32 cellular contexts compared by ENCODE assay signal in the genomic region with DNA sequence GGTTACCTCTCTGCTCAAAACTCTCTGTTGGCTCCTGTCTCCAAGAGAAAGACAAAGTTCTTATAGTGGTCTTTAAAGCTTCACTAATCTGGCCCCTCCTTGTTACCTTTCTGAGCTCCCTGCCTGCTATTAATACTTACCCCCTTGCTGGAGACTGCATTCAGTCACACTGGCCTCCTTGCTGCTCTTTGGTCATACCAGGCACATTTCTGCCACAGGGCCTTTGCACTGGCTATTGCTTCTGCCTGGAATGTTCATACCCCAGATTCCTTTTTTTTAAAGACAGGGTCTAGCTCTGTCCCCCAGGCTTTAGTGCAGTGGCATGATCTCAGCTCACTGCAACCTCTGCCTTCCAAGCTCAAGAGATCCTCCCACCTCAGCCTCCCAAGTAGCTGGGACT.
"Had no signal": no experiment of that assay in that cellular context is flagged by ENCODE, and none has a peak within 500 bp of the region (broad histone marks: within the 10 kb centered on the region; RNA-seq: fewer than 3 reads in every experiment).

No MANE protein-coding gene starts in this region.

- H3K4me1 Mint-ChIP-seq: nephron had no signal

- H3K4me1 ChIP-seq: prostate gland, tibial artery had no signal

- H3K27ac ChIP-seq: left lung, lower lobe of right lung, pancreas, prostate gland, skin epidermis, stomach, thoracic aorta, tibial artery, upper lobe of right lung had no signal

- DNase-seq: hippocampal formation; immature natural killer cell; kidney; left colon; left lung; lower lobe of right lung; mammary epithelial cell; mesenchymal stem cell; naive thymus-derived CD8-positive, alpha-beta T cell; nucleus accumbens; pancreas; posterior cingulate gyrus; retina; right cardiac atrium; stimulated activated CD4-positive, alpha-beta T cell treated with anti-CD3 and anti-CD28 coated beads, Interleukin-12 subunit alpha, Interleukin-12 subunit beta, amount 100 ng/mL, for 4 hours; stimulated activated CD4-positive, alpha-beta T cell treated with anti-CD3 and anti-CD28 coated beads, Interleukin-15, amount 100 ng/mL, for 24 hours; stimulated activated CD4-positive, alpha-beta T cell treated with anti-CD3 and anti-CD28 coated beads, Interleukin-2, amount 100 ng/mL, for 24 hours; stimulated activated CD4-positive, alpha-beta T cell treated with anti-CD3 and anti-CD28 coated beads, Interleukin-4, amount 100 ng/mL, for 1 hour; stimulated activated naive B cell treated with anti-CD40 and anti-IgM and Interleukin-4, amounts not matched to agents 10 μg/mL and 1 μg/mL and 100 μg/mL, for 72 hours; stimulated activated naive CD8-positive, alpha-beta T cell treated with anti-CD3 and anti-CD28 coated beads, Interleukin-15, Interleukin-2, amounts not matched to agents 100 U/mL and 50 U/mL, for 24 hours; stomach; tibial artery; trophoblast cell; upper lobe of right lung had no signal

- H3K9me3 Mint-ChIP-seq: immature natural killer cell; stimulated activated naive B cell treated with anti-CD40 and anti-IgM and Interleukin-4, amounts not matched to agents 10 μg/mL and 1 μg/mL and 100 μg/mL, for 72 hours had no signal

- ATAC-seq: left colon; left lung; lower lobe of right lung; naive thymus-derived CD8-positive, alpha-beta T cell; pancreas; right cardiac atrium; sciatic nerve; stimulated activated naive B cell treated with anti-CD40 and anti-IgM and Interleukin-4, amounts not matched to agents 10 μg/mL and 1 μg/mL and 100 μg/mL, for 72 hours; stimulated activated naive CD8-positive, alpha-beta T cell treated with anti-CD3 and anti-CD28 coated beads, Interleukin-15, Interleukin-2, amounts not matched to agents 100 U/mL and 50 U/mL, for 24 hours; upper lobe of right lung had no signal

- FAIRE-seq: islet of Langerhans, kidney, pancreas, urothelium cell line had no signal

- H3K27me3 ChIP-seq: left lung, stomach, tibial artery, upper lobe of right lung had no signal

- H3K27me3 Mint-ChIP-seq: naive thymus-derived CD8-positive, alpha-beta T cell had no signal

- H3K36me3 ChIP-seq: left lung, lower lobe of right lung, pancreas, prostate gland, stomach, thoracic aorta, tibial artery, upper lobe of right lung had no signal

- H3K4me3 Mint-ChIP-seq: immature natural killer cell; naive thymus-derived CD8-positive, alpha-beta T cell; nephron; neural crest cell; stimulated activated naive B cell treated with anti-CD40 and anti-IgM and Interleukin-4, amounts not matched to agents 10 μg/mL and 1 μg/mL and 100 μg/mL, for 72 hours had no signal

- H3K4me3 ChIP-seq: left lung, lower lobe of right lung, pancreas, prostate gland, skin epidermis, stomach, thoracic aorta, tibial artery, upper lobe of right lung had no signal

- H3K9me3 ChIP-seq: left lung, lower lobe of right lung, pancreas, prostate gland, stomach, thoracic aorta, tibial artery, upper lobe of right lung had no signal

- H3K27ac Mint-ChIP-seq: naive thymus-derived CD8-positive, alpha-beta T cell; nephron; stimulated activated naive B cell treated with anti-CD40 and anti-IgM and Interleukin-4, amounts not matched to agents 10 μg/mL and 1 μg/mL and 100 μg/mL, for 72 hours had no signal
